ENCODE assay signal across 17 cellular contexts in the genomic region with DNA sequence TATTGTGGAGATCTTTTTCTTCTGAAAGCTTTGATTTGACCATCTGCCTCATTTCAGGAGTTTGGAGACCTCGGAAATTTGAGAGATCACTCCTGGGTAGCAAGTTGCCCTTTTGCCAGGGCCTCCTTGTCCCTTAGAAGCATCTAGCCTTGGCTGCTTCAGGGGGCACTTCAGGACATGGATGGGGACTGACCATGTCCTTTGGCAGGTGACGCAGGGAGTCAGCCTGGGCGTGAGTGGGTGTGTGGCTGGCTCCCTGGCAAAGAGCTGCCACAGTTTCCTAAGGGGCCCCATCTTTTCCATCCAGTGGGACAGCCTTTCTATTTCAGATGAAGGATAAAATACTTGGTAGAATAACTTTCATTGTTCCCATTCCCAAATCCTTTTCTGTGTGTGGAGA. TPM values are rescaled to one million over a fixed set of nuclear protein-coding genes. Genes with fewer than 3 reads are reported as not detected.
DNase-seq lines count a peak whose midpoint lies in the region; ATAC-seq and TF ChIP-seq lines count a peak whose summit lies in the region.
"Had no signal": no experiment of that assay in that cellular context is flagged by ENCODE, and none has a peak within 500 bp of the region (broad histone marks: within the 10 kb centered on the region; RNA-seq: fewer than 3 reads in every experiment).

No MANE protein-coding gene starts in this region.

- H3K4me3 ChIP-seq in heart right ventricle (no peak overlapping the region), psoas muscle (no peak overlapping the region), vagina (no peak overlapping the region)
- H3K4me3 ChIP-seq: BLaER1, GM12878, GM23338 had no signal

- no peak for DNase-seq in Right ventricle myocardium superior
- no peak for DNase-seq in cardiac septum (ENCODE audit: low spot score)
- DNase-seq in heart right ventricle, result no peak
- no peak for DNase-seq in psoas muscle
- DNase-seq in vagina (ENCODE audit: extremely low spot score in 2 of 2), result no peak
- DNase-seq in HPDE6-E6E7 (ENCODE audit: extremely low spot score), result no peak
- no peak for DNase-seq in endothelial cell (ENCODE audit: low spot score)
- no peak for DNase-seq in osteocyte (ENCODE audit: extremely low spot score, unreplicated experiment)
- DNase-seq: 8988T, AML-193, Calu3, DMS 273 treated with DMSO at 0.1 percent for 48 hours, H7 had no signal

- TF ChIP-seq CTCF in heart right ventricle (IDR thresholded peaks at IDR 0.05), result no peak
- no peak for TF ChIP-seq CTCF in psoas muscle (IDR thresholded peaks at IDR 0.05)
- no peak for TF ChIP-seq CTCF in vagina (IDR thresholded peaks at IDR 0.05)
- TF ChIP-seq CTCF in endothelial cell (IDR thresholded peaks at IDR 0.05; ENCODE audit: unreplicated experiment), result no peak
- TF ChIP-seq CTCF in osteocyte (IDR thresholded peaks at IDR 0.05), result no peak

- no peak overlapping the region for H3K27ac ChIP-seq in heart right ventricle
- no peak overlapping the region for H3K27ac ChIP-seq in psoas muscle
- H3K27ac ChIP-seq in vagina, result peak overlapping the region; percentile 51
- H3K27ac ChIP-seq: BLaER1 had no signal

- peaks cover 1% of the 10 kb centered on the region for H3K27me3 Mint-ChIP-seq in endothelial cell (ENCODE audit: unreplicated experiment)
- H3K27me3 Mint-ChIP-seq in osteocyte (ENCODE audit: unreplicated experiment), result no peaks in the 10 kb centered on the region

- H3K4me1 ChIP-seq in heart right ventricle, result peaks cover 0 to 53% (median 30%) of the 10 kb centered on the region in 9 donors
- H3K4me1 ChIP-seq in psoas muscle, result peaks cover 27% of the 10 kb centered on the region
- H3K4me1 ChIP-seq in vagina, result no peaks in the 10 kb centered on the region
- H3K4me1 ChIP-seq: BLaER1 had no signal

- intact Hi-C loops in Right ventricle myocardium superior (cut with DNase I), result no loop called here
- intact Hi-C loops in cardiac septum (cut with DNase I), result no loop called here
- intact Hi-C loops in heart right ventricle (cut with DNase I), result no loop called here
- intact Hi-C loops in psoas muscle (cut with DNase I), result no loop called here
- intact Hi-C loops in vagina (cut with DNase I), result no loop called here

- H3K27ac Mint-ChIP-seq in endothelial cell (ENCODE audit: unreplicated experiment) (no peak overlapping the region), osteocyte (ENCODE audit: unreplicated experiment) (no peak overlapping the region)
- H3K27ac Mint-ChIP-seq: GM23338 had no signal

- H3K4me1 Mint-ChIP-seq in endothelial cell (ENCODE audit: unreplicated experiment) (peaks cover 4% of the 10 kb centered on the region), osteocyte (ENCODE audit: unreplicated experiment) (peaks cover 24% of the 10 kb centered on the region)

- no peaks in the 10 kb centered on the region for H3K9me3 Mint-ChIP-seq in endothelial cell (ENCODE audit: unreplicated experiment)
- H3K9me3 Mint-ChIP-seq in osteocyte (ENCODE audit: unreplicated experiment), result no peaks in the 10 kb centered on the region
- H3K9me3 Mint-ChIP-seq: GM23338 had no signal

- no peak overlapping the region for H3K4me3 Mint-ChIP-seq in endothelial cell (ENCODE audit: unreplicated experiment)
- H3K4me3 Mint-ChIP-seq in osteocyte (ENCODE audit: unreplicated experiment), result no peak overlapping the region
- H3K4me3 Mint-ChIP-seq: GM23338 had no signal

- H3K9me3 ChIP-seq in heart right ventricle (no peaks in the 10 kb centered on the region), psoas muscle (no peaks in the 10 kb centered on the region), vagina (no peaks in the 10 kb centered on the region)

- WGBS in heart right ventricle, 2 donors, result 61 to 69% methylated on average over 3 of the region's 3 CpGs
- 36 to 55% (median 47%) methylated on average over 3 of the region's 3 CpGs for WGBS in psoas muscle, 3 donors

- H3K36me3 ChIP-seq in heart right ventricle (no peaks in the 10 kb centered on the region), psoas muscle (ENCODE audit: insufficient read depth in 1 of 2, low read depth in 1 of 2) (no peaks in the 10 kb centered on the region), vagina (no peaks in the 10 kb centered on the region)
- H3K36me3 ChIP-seq: BLaER1 had no signal

- H3K36me3 Mint-ChIP-seq in endothelial cell (ENCODE audit: low read depth, unreplicated experiment) (no peaks in the 10 kb centered on the region), osteocyte (ENCODE audit: unreplicated experiment) (no peaks in the 10 kb centered on the region)

- peak; percentile 49 for ATAC-seq in Right ventricle myocardium superior (ENCODE audit: poor library complexity)
- peak in 5 of 8 donors; percentile 38 to 85 (median 71) for ATAC-seq in heart right ventricle
- peak in 3 of 4 donors; percentile 73 to 91 (median 85) for ATAC-seq in psoas muscle
- ATAC-seq: GM12878, HepG2 had no signal

- TF ChIP-seq POLR2A in vagina (IDR thresholded peaks at IDR 0.05), result no peak

- H3K27me3 ChIP-seq in heart right ventricle, result no peaks in the 10 kb centered on the region
- no peaks in the 10 kb centered on the region for H3K27me3 ChIP-seq in psoas muscle (ENCODE audit: insufficient read depth in 3 of 3, low read length in 2 of 3)
- H3K27me3 ChIP-seq in vagina, result no peaks in the 10 kb centered on the region
- H3K27me3 ChIP-seq: BLaER1 had no signal

RNA-seq across cellular contexts. Expression of a gene that starts 27.6 kb away (rescaled TPM):
- 16.9 TPM for total RNA-seq in Right ventricle myocardium superior
- 19.3 TPM for total RNA-seq in cardiac septum
- total RNA-seq in heart right ventricle, result 10 to 100 TPM; 16.5 to 29.5 (median 25.4) TPM
- 10 to 100 TPM; 16.7 to 18.1 TPM for polyA plus RNA-seq in heart right ventricle
- 10 to 100 TPM; 13.3 to 18.9 (median 17.2) TPM for total RNA-seq in psoas muscle
- 10 to 100 TPM; 10.7 to 14.0 (median 12.5) TPM for polyA plus RNA-seq in psoas muscle
- total RNA-seq in vagina, result 24.6 TPM
- 7.1 TPM for total RNA-seq in endothelial cell (ENCODE audit: unreplicated experiment)
- 14.3 and 15.6 TPM in 2 replicates for total RNA-seq in osteocyte

RNA-seq across cellular contexts. Expression of a gene that starts 57.3 kb away (rescaled TPM):
- total RNA-seq in Right ventricle myocardium superior (21.0 TPM), cardiac septum (19.7 TPM), heart right ventricle (10 to 100 TPM; 23.5 to 34.4 (median 25.6) TPM), psoas muscle (10 to 100 TPM; 12.9 to 21.0 (median 15.4) TPM), vagina (26.0 TPM), endothelial cell (ENCODE audit: unreplicated experiment) (30.3 TPM), osteocyte (34.1 and 34.3 TPM in 2 replicates)
- polyA plus RNA-seq in heart right ventricle (10 to 100 TPM in 1 of 2 donors, 1 to 10 TPM in 1; 9.4 to 38.5 TPM), psoas muscle (10 to 100 TPM; 19.6 to 53.9 (median 38.0) TPM)
